3 cellular contexts compared by ENCODE assay signal in genomic region chr3:318903-319302, GRCh38.
"Had no signal": no experiment of that assay in that cellular context is flagged by ENCODE, and none has a peak within 500 bp of the region (broad histone marks: within the 10 kb centered on the region; RNA-seq: fewer than 3 reads in every experiment).

No MANE protein-coding gene starts in this region.

- ATAC-seq: GM12878 had no signal

- DNase-seq: GDM1, GF-D8 had no signal

- H3K4me3 ChIP-seq: GM12878 had no signal
